Comparison of ENCODE assay signal across 8 cellular contexts in the genomic region with DNA sequence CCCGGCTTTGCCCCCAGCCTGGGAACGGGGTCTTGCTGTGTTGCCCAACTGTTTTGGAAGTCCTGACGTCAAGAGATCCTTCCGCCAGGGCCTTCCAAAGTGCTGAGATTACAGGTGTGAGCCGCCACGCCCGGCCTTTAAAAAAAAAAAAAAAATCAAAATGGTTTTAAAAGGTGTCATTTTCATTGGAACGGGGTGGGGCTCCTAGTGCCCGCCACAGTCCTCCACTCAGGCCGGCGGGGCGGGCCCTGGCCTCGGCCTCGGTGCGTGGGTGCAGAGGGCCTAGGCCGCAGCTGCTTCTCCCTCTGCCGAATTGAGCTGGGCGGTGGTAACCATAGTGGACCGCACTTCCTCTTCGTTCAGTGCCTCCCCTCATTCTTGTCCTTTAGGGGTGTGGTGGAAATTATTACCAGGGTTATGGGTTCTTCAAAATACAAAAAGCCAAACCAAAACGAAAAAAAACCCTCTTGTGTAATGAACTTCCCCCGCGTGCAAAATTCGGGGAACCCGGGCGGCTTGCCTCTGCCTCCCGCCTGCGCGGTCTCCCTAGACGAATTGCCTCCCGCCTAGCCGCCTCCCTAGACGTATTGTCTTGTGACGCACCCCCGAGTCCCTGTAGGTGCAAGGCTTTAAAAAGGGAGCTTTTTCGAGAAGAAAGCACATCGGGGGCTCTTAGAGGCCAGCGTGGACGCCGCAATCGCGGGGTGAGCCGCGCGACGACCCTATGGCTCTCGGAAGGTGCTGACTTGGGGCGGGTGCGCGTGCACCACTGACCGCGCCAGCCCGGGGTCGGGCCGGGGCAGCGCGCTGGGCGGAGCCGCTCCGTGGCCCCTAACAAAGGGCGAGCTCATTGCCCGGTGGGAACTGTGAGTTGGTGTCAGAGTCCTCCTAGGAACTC. TPM values are rescaled to one million over a fixed set of nuclear protein-coding genes. Genes with fewer than 3 reads are reported as not detected.
A peak's percentile ranks its signal among the peaks of the same experiment; 100 is the strongest.
DNase-seq lines count a peak whose midpoint lies in the region; ATAC-seq lines count a peak whose summit lies in the region.

No MANE protein-coding gene starts in this region.

- peak; percentile 23 for DNase-seq in DMS53 (lab: John Stamatoyannopoulos, UW)
- no peak for DNase-seq in DMS53 treated with DMSO at 0.1 percent for 48 hours (lab: John Stamatoyannopoulos, UW; ENCODE audit: unreplicated experiment)
- peak; percentile 44 for DNase-seq in activated T-cell treated with anti-CD3 and anti-CD28 coated beads for 4 hours
- DNase-seq in right cardiac atrium, result peak; percentile 52 to 81 (median 81)
- DNase-seq in stimulated activated CD4-positive, alpha-beta T cell treated with anti-CD3 and anti-CD28 coated beads, Interleukin-12 subunit alpha, Interleukin-12 subunit beta, amount 100 ng/mL, for 4 hours, result peak; percentile 43
- DNase-seq in NCI-H2107 (lab: John Stamatoyannopoulos, UW), result no peak
- no peak for DNase-seq in dedifferentiated amniotic fluid mesenchymal stem cell (ENCODE audit: extremely low spot score)

- peak in 1 of 2 donors; percentile 2 for ATAC-seq in right cardiac atrium
- no peak for ATAC-seq in GM19023 (IDR thresholded peaks at IDR 0.05; ENCODE audit: unreplicated experiment)

- H3K9me3 ChIP-seq in right cardiac atrium (ENCODE audit: control insufficient read depth, low read length), result no peaks in the 10 kb centered on the region

- H3K4me3 ChIP-seq in right cardiac atrium (ENCODE audit: low read length), result no peak overlapping the region

- 47% methylated on average over 62 of the region's 62 CpGs for WGBS in right cardiac atrium

- peak overlapping the region; percentile 1 for H3K27ac ChIP-seq in right cardiac atrium (ENCODE audit: low read length)

- no peaks in the 10 kb centered on the region for H3K27me3 ChIP-seq in right cardiac atrium (ENCODE audit: control insufficient read depth, insufficient read depth)

- intact Hi-C loops in right cardiac atrium (cut with DNase I), result loop anchor here in 1 of 4 donors (10.0 kb wide), 1 partner anchor 48 kb away; no protein-coding TSS in a partner anchor

- peaks cover 2% of the 10 kb centered on the region for H3K4me1 ChIP-seq in right cardiac atrium (ENCODE audit: control insufficient read depth, insufficient read depth, low read length)

RNA-seq across cellular contexts. Expression of a gene that starts 10.5 kb away (rescaled TPM):
- 10 to 100 TPM; 25.9 to 34.2 (median 31.9) TPM for total RNA-seq in right cardiac atrium
- 15.2 TPM for polyA plus RNA-seq in right cardiac atrium

RNA-seq across cellular contexts. Expression of a gene that starts 29.6 kb away (rescaled TPM):
- total RNA-seq in right cardiac atrium, result 1 to 10 TPM; 3.3 to 4.0 (median 3.5) TPM
- polyA plus RNA-seq in right cardiac atrium, result 11.7 TPM

Comparison
In these comparisons a context has a peak if more than half of its experiments do, and no peak if none do; other contexts are left out.
1. DNase-seq: peak in DMS53 (single experiment), activated T-cell treated with anti-CD3 and anti-CD28 coated beads for 4 hours (single experiment), right cardiac atrium (3 of 3) and stimulated activated CD4-positive, alpha-beta T cell treated with anti-CD3 and anti-CD28 coated beads, Interleukin-12 subunit alpha, Interleukin-12 subunit beta, amount 100 ng/mL, for 4 hours (single experiment); none in DMS53 treated with DMSO at 0.1 percent for 48 hours (single experiment), NCI-H2107 (single experiment) and dedifferentiated amniotic fluid mesenchymal stem cell (single experiment).